Comparison of ENCODE assay signal across 26 cellular contexts in genomic region chr18:56872140-56872539, GRCh38.
"Had no signal": no experiment of that assay in that cellular context is flagged by ENCODE, and none has a peak within 500 bp of the region (broad histone marks: within the 10 kb centered on the region; RNA-seq: fewer than 3 reads in every experiment).

No MANE protein-coding gene starts in this region.

- H3K9me3 ChIP-seq: esophagus squamous epithelium, heart right ventricle, left ventricle myocardium inferior, lower lobe of right lung, ovary, thyroid gland had no signal

- H3K27me3 ChIP-seq: esophagus squamous epithelium, heart right ventricle, ovary, thyroid gland had no signal

- H3K4me2 ChIP-seq: smooth muscle cell had no signal

- H3K27ac ChIP-seq: coronary artery, esophagus squamous epithelium, heart right ventricle, left ventricle myocardium inferior, lower lobe of right lung, ovary, thyroid gland had no signal

- H3K4me3 ChIP-seq: coronary artery, esophagus squamous epithelium, heart right ventricle, left ventricle myocardium inferior, lower lobe of right lung, ovary, smooth muscle cell, thyroid gland had no signal

- DNase-seq: dermis blood vessel endothelial cell; effector memory CD8-positive, alpha-beta T cell; erythroblast; esophagus squamous epithelium; foreskin melanocyte; glutamatergic neuron; heart right ventricle; hippocampal formation; left cardiac atrium; left ventricle myocardium inferior; lower lobe of right lung; natural killer cell; occipital lobe; ovary; retina; stimulated activated CD4-positive, alpha-beta T cell treated with anti-CD3 and anti-CD28 coated beads, Interleukin-12 subunit alpha, Interleukin-12 subunit beta, amount 100 ng/mL, for 4 hours; stimulated activated CD4-positive, alpha-beta T cell treated with anti-CD3 and anti-CD28 coated beads, Interleukin-1b, Interleukin-23, amount 100 ng/mL, for 48 hours; stimulated activated CD4-positive, alpha-beta T cell treated with anti-CD3 and anti-CD28 coated beads, Interleukin-4, amount 100 ng/mL, for 1 hour; stimulated activated CD8-positive, alpha-beta memory T cell treated with anti-CD3 and anti-CD28 coated beads, Interleukin-4, amount 100 ng/mL, for 48 hours; stimulated activated naive CD4-positive, alpha-beta T cell; stimulated activated naive CD8-positive, alpha-beta T cell treated with anti-CD3 and anti-CD28 coated beads, Interleukin-15, amount 100 ng/mL, for 72 hours; thyroid gland had no signal

- ATAC-seq: effector memory CD8-positive, alpha-beta T cell; heart right ventricle; left cardiac atrium; lower lobe of right lung; natural killer cell; sciatic nerve; stimulated activated naive CD8-positive, alpha-beta T cell treated with anti-CD3 and anti-CD28 coated beads, Interleukin-15, amount 100 ng/mL, for 72 hours had no signal

- H3K36me3 ChIP-seq: esophagus squamous epithelium, heart right ventricle, left ventricle myocardium inferior, lower lobe of right lung, ovary, thyroid gland had no signal

- FAIRE-seq: endometrium had no signal

- H3K4me1 ChIP-seq: esophagus squamous epithelium, lower lobe of right lung, thyroid gland had no signal
